Comparison of ENCODE assay signal across 1 cellular context in the genomic region with DNA sequence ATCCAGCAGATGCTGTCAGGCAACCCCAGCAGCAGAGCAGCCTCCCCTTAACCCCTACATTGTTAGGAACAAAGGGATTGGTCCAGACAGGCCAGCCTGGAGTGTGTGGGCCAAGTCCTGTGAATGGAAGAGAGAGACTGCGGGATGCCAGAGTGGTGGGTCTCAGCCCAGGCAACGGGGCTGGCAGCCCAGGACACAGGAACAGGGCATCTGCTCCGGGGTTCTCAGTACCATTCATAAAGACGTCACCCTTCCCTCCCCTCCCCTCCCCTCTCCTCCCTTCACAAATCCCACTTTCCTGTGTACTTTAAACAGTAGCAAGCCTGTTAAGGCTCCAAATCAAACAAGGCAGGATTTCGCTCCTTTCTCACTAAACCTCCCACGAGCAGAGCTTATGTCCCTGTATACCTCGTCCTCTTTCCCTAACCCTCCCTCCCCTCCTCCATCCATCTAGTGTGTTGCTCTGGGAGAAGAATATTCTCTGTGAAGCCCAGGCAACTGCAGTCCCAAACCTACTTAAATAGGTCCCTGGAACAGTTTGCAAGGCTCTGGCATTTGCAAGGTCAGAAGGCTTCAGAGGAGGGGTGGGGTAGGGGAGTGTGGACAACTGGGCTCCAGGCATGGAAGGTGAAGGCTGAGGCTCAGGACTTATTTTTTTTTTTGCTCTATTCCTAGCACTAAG.
TF ChIP-seq lines count a peak whose summit lies in the region.

No MANE protein-coding gene starts in this region.

TF ChIP-seq in HepG2, 621 proteins besides CTCF, POLR2A, EP300 and RAD21:
- TF ChIP-seq ZNF572 (CRISPR knock-in tag; IDR thresholded peaks at IDR 0.05) (no peak), PAXIP1 (CRISPR knock-in tag; conservative IDR thresholded peaks at IDR 0.05) (no peak), HNRNPK (IDR thresholded peaks at IDR 0.05; ENCODE audit: low read depth, low read length, poor library complexity, severe bottlenecking) (peak; percentile 5)
